Comparison of ENCODE assay signal across 17 cellular contexts in the genomic region with DNA sequence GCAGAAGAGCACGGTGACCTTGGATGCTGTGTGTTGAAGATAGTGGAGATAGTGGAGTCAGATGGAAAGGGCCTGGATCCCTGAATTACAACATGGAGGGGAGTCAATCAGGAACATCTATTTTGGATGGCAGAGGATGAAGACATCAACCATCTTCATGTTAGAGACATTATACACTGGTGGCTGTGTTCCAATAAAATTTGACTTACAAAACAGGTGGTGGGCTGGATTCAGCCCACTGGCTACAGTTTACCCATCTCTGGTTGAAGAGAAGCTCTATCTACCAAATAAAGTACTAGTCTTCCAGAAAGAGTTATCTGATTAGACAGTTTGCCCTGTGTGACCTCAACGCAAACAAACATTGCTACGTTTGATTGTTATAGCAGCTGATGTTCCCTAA.
DNase-seq lines count a peak whose midpoint lies in the region; ATAC-seq and TF ChIP-seq lines count a peak whose summit lies in the region.
"Had no signal": no experiment of that assay in that cellular context is flagged by ENCODE, and none has a peak within 500 bp of the region (broad histone marks: within the 10 kb centered on the region; RNA-seq: fewer than 3 reads in every experiment).

No MANE protein-coding gene starts in this region.

- H3K9me3 Mint-ChIP-seq in nephron, result no peaks in the 10 kb centered on the region

- H3K4me3 ChIP-seq in BLaER1, result no peak overlapping the region
- H3K4me3 ChIP-seq in BLaER1 treated with 17β-estradiol and CSF1 and Interleukin-3, amounts not matched to agents 10 nM and 100 nM, result peak overlapping the region in 2 of 10 experiments; percentile 19 to 23; a peak in 1 of 20 replicates
- no peak overlapping the region for H3K4me3 ChIP-seq in OCI-LY1 (ENCODE audit: low read depth, low read length, poor library complexity, severe bottlenecking)
- H3K4me3 ChIP-seq in spleen, result no peak overlapping the region
- H3K4me3 ChIP-seq: GM12878, SJCRH30 had no signal

- no peaks in the 10 kb centered on the region for H3K36me3 Mint-ChIP-seq in nephron (ENCODE audit: low read depth)

- H4K20me1 ChIP-seq in BLaER1 (peaks cover 79% of the 10 kb centered on the region; the same call in 1 of the 2 replicates), OCI-LY1 (ENCODE audit: insufficient read depth, low read length) (no peaks in the 10 kb centered on the region)
- H4K20me1 ChIP-seq in BLaER1 treated with 17β-estradiol and CSF1 and Interleukin-3, amounts not matched to agents 10 nM and 100 nM, result no peaks in the 10 kb centered on the region; a peak in 3 of 22 replicates

- peaks cover 65% of the 10 kb centered on the region for H3K4me1 ChIP-seq in BLaER1
- H3K4me1 ChIP-seq in BLaER1 treated with 17β-estradiol and CSF1 and Interleukin-3, amounts not matched to agents 10 nM and 100 nM, result peaks cover 44 to 88% (median 70%) of the 10 kb centered on the region in 10 experiments
- H3K4me1 ChIP-seq in OCI-LY1 (ENCODE audit: insufficient read depth, low read length, severe bottlenecking), result peaks cover 32% of the 10 kb centered on the region
- peaks cover 0 to 35% (median 16%) of the 10 kb centered on the region in 6 donors for H3K4me1 ChIP-seq in spleen

- no peak for TF ChIP-seq POLR2A in spleen (IDR thresholded peaks at IDR 0.05)

- no peak overlapping the region for H3K9ac ChIP-seq in BLaER1
- H3K9ac ChIP-seq in BLaER1 treated with 17β-estradiol and CSF1 and Interleukin-3, amounts not matched to agents 10 nM and 100 nM, result peak overlapping the region in 8 of 11 experiments; percentile 67 to 82 (median 78); a peak in 13 of 22 replicates
- no peak overlapping the region for H3K9ac ChIP-seq in OCI-LY1 (ENCODE audit: low read length)

- WGBS in spleen, 5 donors, result 73 to 91% (median 78%) methylated on average over 3 of the region's 3 CpGs

- intact Hi-C loops in spleen (cut with DNase I; ENCODE audit: low total_unique reads), result no loop called here

- peak overlapping the region; percentile 69 for H3K27ac ChIP-seq in BLaER1
- peak overlapping the region in 10 of 11 experiments; percentile 50 to 96 (median 90); a peak in 19 of 22 replicates for H3K27ac ChIP-seq in BLaER1 treated with 17β-estradiol and CSF1 and Interleukin-3, amounts not matched to agents 10 nM and 100 nM
- H3K27ac ChIP-seq in OCI-LY1 (ENCODE audit: low read depth, low read length, poor library complexity, severe bottlenecking), result peak overlapping the region; percentile 10
- no peak overlapping the region for H3K27ac ChIP-seq in spleen
- H3K27ac ChIP-seq: SJCRH30 had no signal

- H3K36me3 ChIP-seq in BLaER1, result peaks cover 51% of the 10 kb centered on the region
- H3K36me3 ChIP-seq in BLaER1 treated with 17β-estradiol and CSF1 and Interleukin-3, amounts not matched to agents 10 nM and 100 nM, result peaks cover 0 to 63% (median 35%) of the 10 kb centered on the region in 11 experiments; a peak in 17 of 22 replicates
- peaks cover 18% of the 10 kb centered on the region; the same call in 1 of the 2 replicates for H3K36me3 ChIP-seq in OCI-LY1 (ENCODE audit: insufficient read depth, low read length)
- peaks cover 0 to 8% (median 0%) of the 10 kb centered on the region in 6 donors for H3K36me3 ChIP-seq in spleen
- H3K36me3 ChIP-seq: SJCRH30 had no signal

- no peaks in the 10 kb centered on the region for H3K79me2 ChIP-seq in OCI-LY1 (ENCODE audit: insufficient read depth, low read length)

- ATAC-seq in GM21825 (IDR thresholded peaks at IDR 0.05; ENCODE audit: unreplicated experiment), result no peak
- ATAC-seq: GM12878 had no signal

- no peaks in the 10 kb centered on the region for H3K9me3 ChIP-seq in BLaER1
- H3K9me3 ChIP-seq in BLaER1 treated with 17β-estradiol and CSF1 and Interleukin-3, amounts not matched to agents 10 nM and 100 nM (replicated peaks in 1 of 11), result peaks cover 0 to 6% (median 0%) of the 10 kb centered on the region in 11 experiments; a peak in 2 of 22 replicates
- H3K9me3 ChIP-seq in OCI-LY1 (ENCODE audit: low read length), result no peaks in the 10 kb centered on the region
- H3K9me3 ChIP-seq in spleen, result no peaks in the 10 kb centered on the region
- H3K9me3 ChIP-seq: SJCRH30 had no signal

- H3K27me3 ChIP-seq in BLaER1, result no peaks in the 10 kb centered on the region
- no peaks in the 10 kb centered on the region for H3K27me3 ChIP-seq in BLaER1 treated with 17β-estradiol and CSF1 and Interleukin-3, amounts not matched to agents 10 nM and 100 nM
- H3K27me3 ChIP-seq in OCI-LY1 (ENCODE audit: insufficient read depth, low read length), result no peaks in the 10 kb centered on the region
- no peaks in the 10 kb centered on the region for H3K27me3 ChIP-seq in spleen (replicated peaks in 1 of 7)
- H3K27me3 ChIP-seq: SJCRH30 had no signal

- TF ChIP-seq CTCF in OCI-LY1 (IDR thresholded peaks at IDR 0.05; ENCODE audit: low read length) (no peak), nephron (IDR thresholded peaks at IDR 0.05; ENCODE audit: unreplicated experiment in 3 of 3) (no peak), spleen (IDR thresholded peaks at IDR 0.05 in 8 of 11, conservative IDR thresholded peaks at IDR 0.05 in 3 of 11) (no peak)

- no peaks in the 10 kb centered on the region for H3K9me2 ChIP-seq in OCI-LY1 (ENCODE audit: low read depth, low read length)

- no peak overlapping the region for H2AFZ ChIP-seq in OCI-LY1 (ENCODE audit: low read length)

- DNase-seq in spleen, result no peak
- DNase-seq in NOMO-1 treated with dmso at 0.1 percent for 144 hours (lab: John Stamatoyannopoulos, UW; ENCODE audit: unreplicated experiment), result no peak
- DNase-seq: CD4-positive, CD25-positive, alpha-beta regulatory T cell; COR-L47; DMS153; NCI-H1105 treated with DMSO at 0.1 percent for 48 hours; NCI-H1694 treated with DMSO at 0.1 percent for 48 hours; NCI-H2107; NCI-H510A; NCI-H774; SJCRH30 had no signal

- H3K4me1 Mint-ChIP-seq in nephron, result peaks cover 53% of the 10 kb centered on the region

- peak overlapping the region; percentile 72 for H3K4me2 ChIP-seq in BLaER1
- H3K4me2 ChIP-seq in BLaER1 treated with 17β-estradiol and CSF1 and Interleukin-3, amounts not matched to agents 10 nM and 100 nM, result peak overlapping the region; percentile 49 to 84 (median 76)
- no peak overlapping the region for H3K4me2 ChIP-seq in OCI-LY1 (ENCODE audit: low read length)

- peak overlapping the region in 2 of 3 experiments; percentile 30 to 46 for H3K27ac Mint-ChIP-seq in nephron
- H3K27ac Mint-ChIP-seq: CD4-positive, CD25-positive, alpha-beta regulatory T cell had no signal

- H3F3A ChIP-seq in OCI-LY1 (ENCODE audit: insufficient read depth, low read length), result no peaks in the 10 kb centered on the region

- peak overlapping the region in 1 of 3 experiments; percentile 44 for H3K4me3 Mint-ChIP-seq in nephron
- H3K4me3 Mint-ChIP-seq: CD4-positive, CD25-positive, alpha-beta regulatory T cell had no signal

- peaks cover 4% of the 10 kb centered on the region for H3K27me3 Mint-ChIP-seq in nephron (ENCODE audit: low read depth)
- H3K27me3 Mint-ChIP-seq: CD4-positive, CD25-positive, alpha-beta regulatory T cell had no signal

Comparison
In these comparisons a context has a peak if more than half of its experiments do, and no peak if none do; other contexts are left out.
1. H3K9ac ChIP-seq: peak in BLaER1 treated with 17β-estradiol and CSF1 and Interleukin-3, amounts not matched to agents 10 nM and 100 nM (8 of 11); none in BLaER1 (single experiment) and OCI-LY1 (single experiment).
2. H3K27ac ChIP-seq: peak in BLaER1 (single experiment), BLaER1 treated with 17β-estradiol and CSF1 and Interleukin-3, amounts not matched to agents 10 nM and 100 nM (10 of 11) and OCI-LY1 (single experiment); none in spleen (0 of 8).